In genomic region chr22:40953446-40953845, GRCh38 we compare ENCODE assay signal across 1 cellular context.
TF ChIP-seq lines count a peak whose summit lies in the region.

No MANE protein-coding gene starts in this region.

TF ChIP-seq in IMR-90, 13 proteins besides CTCF, POLR2A, EP300 and RAD21:
- TF ChIP-seq MXI1 (IDR thresholded peaks at IDR 0.05; ENCODE audit: borderline replicate concordance, low read depth, low read length): no peak
- no peak for TF ChIP-seq MAZ (IDR thresholded peaks at IDR 0.05; ENCODE audit: borderline replicate concordance, low read depth, low read length)
- TF ChIP-seq USF2 (IDR thresholded peaks at IDR 0.05; ENCODE audit: low read depth, low read length): no peak
- TF ChIP-seq FOS (IDR thresholded peaks at IDR 0.05; ENCODE audit: low read depth, low read length): no peak
- no peak for TF ChIP-seq CEBPB (IDR thresholded peaks at IDR 0.05; ENCODE audit: low read depth, low read length)
- no peak for TF ChIP-seq RCOR1 (IDR thresholded peaks at IDR 0.05; ENCODE audit: insufficient replicate concordance, low read length)
- no peak for TF ChIP-seq NFE2L2 (IDR thresholded peaks at IDR 0.05; ENCODE audit: low read depth, low read length)
